8 cellular contexts compared by ENCODE assay signal in genomic region chr16:87765473-87765775, GRCh38. TPM values are rescaled to one million over a fixed set of nuclear protein-coding genes. Genes with fewer than 3 reads are reported as not detected.
A peak's percentile ranks its signal among the peaks of the same experiment; 100 is the strongest.
DNase-seq lines count a peak whose midpoint lies in the region; TF ChIP-seq lines count a peak whose summit lies in the region.

No MANE protein-coding gene starts in this region.

- no peaks in the 10 kb centered on the region for H3K27me3 ChIP-seq in GM06990 (replicated peaks; ENCODE audit: control insufficient read depth, insufficient read depth, low read length)
- no peaks in the 10 kb centered on the region for H3K27me3 ChIP-seq in iPS-18a (ENCODE audit: control insufficient read depth, insufficient read depth, low read length)

- BruUV-seq in OCI-LY7 (replicated peaks; lab: Mats Ljungman, UMichigan) = no TSS peak

- H3K79me2 ChIP-seq in OCI-LY7 (ENCODE audit: insufficient read depth, low read depth, low read length) = peaks cover 59% of the 10 kb centered on the region

- CTCF ChIA-PET in OCI-LY7 (lab: Charles Lee; ENCODE audit: unreplicated experiment) = no interaction called here

- H3K4me1 Mint-ChIP-seq in HFFc6 (ENCODE audit: low read depth) = peaks cover 34% of the 10 kb centered on the region
- peaks cover 41% of the 10 kb centered on the region for H3K4me1 Mint-ChIP-seq in activated naive CD8-positive, alpha-beta T cell treated with anti-CD3 and anti-CD28 coated beads for 36 hours

- H3K9me3 ChIP-seq in OCI-LY7 (ENCODE audit: low read length) = no peaks in the 10 kb centered on the region
- no peaks in the 10 kb centered on the region for H3K9me3 ChIP-seq in iPS-18a (ENCODE audit: control insufficient read depth, low read depth, low read length)

- POLR2A ChIA-PET in OCI-LY7 (lab: Charles Lee) = interaction anchor here (0.9 to 2.0 kb wide), 5 partner anchors 10 to 102 kb away, joined by 3 to 8 read pairs (median 6); no protein-coding TSS in a partner anchor

- no peaks in the 10 kb centered on the region for H3K9me3 Mint-ChIP-seq in HFFc6
- no peaks in the 10 kb centered on the region for H3K9me3 Mint-ChIP-seq in activated naive CD8-positive, alpha-beta T cell treated with anti-CD3 and anti-CD28 coated beads for 36 hours

- no peak for TF ChIP-seq CTCF in GM06990 (IDR thresholded peaks at IDR 0.05; ENCODE audit: insufficient read depth, low read length, poor library complexity, severe bottlenecking)
- TF ChIP-seq CTCF in HFFc6 (IDR thresholded peaks at IDR 0.05) = no peak
- TF ChIP-seq CTCF in OCI-LY7 (conservative IDR thresholded peaks at IDR 0.05; ENCODE audit: low read length) = no peak

- no peaks in the 10 kb centered on the region for H3K9me2 ChIP-seq in OCI-LY7 (ENCODE audit: insufficient read depth, low read length)

- intact Hi-C loops in OCI-LY7 (cut with micrococcal nuclease; ENCODE audit: unreplicated experiment) = loop anchor here (5.0 kb wide), 1 partner anchor 43 kb away; no protein-coding TSS in a partner anchor

- peak overlapping the region; percentile 97 for H3K4me3 ChIP-seq in GM06990 (replicated peaks; ENCODE audit: low read depth, low read length)
- peak overlapping the region; percentile 86 for H3K4me3 ChIP-seq in OCI-LY7 (ENCODE audit: low read depth, low read length, poor library complexity, severe bottlenecking)
- H3K4me3 ChIP-seq in iPS-18a (ENCODE audit: low read length) = peak overlapping the region; percentile 86

- H3K4me3 Mint-ChIP-seq in HFFc6 = peak overlapping the region; percentile 100
- H3K4me3 Mint-ChIP-seq in activated naive CD8-positive, alpha-beta T cell treated with anti-CD3 and anti-CD28 coated beads for 36 hours = peak overlapping the region; percentile 98

- H3K27ac Mint-ChIP-seq in HFFc6 = peak overlapping the region; percentile 57
- peak overlapping the region; percentile 96 for H3K27ac Mint-ChIP-seq in activated naive CD8-positive, alpha-beta T cell treated with anti-CD3 and anti-CD28 coated beads for 36 hours

- DNase-seq in GM06990 (ENCODE audit: extremely low read depth, insufficient read length) (no peak), HFFc6 (no peak), OCI-LY7 (ENCODE audit: low spot score) (peak; percentile 68), hippocampal formation (lab: John Stamatoyannopoulos, UW) (no peak), NCI-H526 (lab: John Stamatoyannopoulos, UW) (no peak)
- DNase-seq in activated naive CD8-positive, alpha-beta T cell treated with anti-CD3 and anti-CD28 coated beads for 36 hours = peak; percentile 43
- peak; percentile 8 to 18 (median 13) for DNase-seq in stimulated activated CD4-positive, alpha-beta T cell treated with anti-CD3 and anti-CD28 coated beads, TNF-alpha, amount 100 ng/mL, for 1 hour (ENCODE audit: low read depth in 3 of 3, low spot score in 1 of 3)

- H3K4me2 ChIP-seq in OCI-LY7 (ENCODE audit: low read length) = peak overlapping the region; percentile 100

- H3K36me3 ChIP-seq in GM06990 (ENCODE audit: control insufficient read depth, insufficient read depth, low read length) (peaks cover 15% of the 10 kb centered on the region), OCI-LY7 (ENCODE audit: insufficient read depth, low read length) (peaks cover 45% of the 10 kb centered on the region), iPS-18a (ENCODE audit: control insufficient read depth, low read depth, low read length) (peaks cover 24% of the 10 kb centered on the region)

- H3K9ac ChIP-seq in iPS-18a (ENCODE audit: low read length) = peak overlapping the region; percentile 84

- H2AFZ ChIP-seq in OCI-LY7 (ENCODE audit: low read length) = peak overlapping the region; percentile 68

- H3K36me3 Mint-ChIP-seq in HFFc6 (ENCODE audit: low read depth) = peaks cover 5% of the 10 kb centered on the region
- peaks cover 29% of the 10 kb centered on the region for H3K36me3 Mint-ChIP-seq in activated naive CD8-positive, alpha-beta T cell treated with anti-CD3 and anti-CD28 coated beads for 36 hours

- peaks cover 58% of the 10 kb centered on the region for H3K4me1 ChIP-seq in OCI-LY7 (ENCODE audit: insufficient read depth, low read length, poor library complexity, severe bottlenecking)
- H3K4me1 ChIP-seq in iPS-18a (ENCODE audit: control insufficient read depth, low read depth, low read length) = no peaks in the 10 kb centered on the region

- H3K27me3 Mint-ChIP-seq in HFFc6 (ENCODE audit: insufficient read depth) = peaks cover 3% of the 10 kb centered on the region; the same call in 1 of the 2 replicates
- H3K27me3 Mint-ChIP-seq in activated naive CD8-positive, alpha-beta T cell treated with anti-CD3 and anti-CD28 coated beads for 36 hours = no peaks in the 10 kb centered on the region

- H4K20me1 ChIP-seq in OCI-LY7 (ENCODE audit: insufficient read depth, low read length) = peaks cover 24% of the 10 kb centered on the region; the same call in 1 of the 2 replicates

- H3K27ac ChIP-seq in OCI-LY7 (ENCODE audit: low read depth, low read length, poor library complexity, severe bottlenecking) = peak overlapping the region; percentile 75
- no peak overlapping the region for H3K27ac ChIP-seq in iPS-18a (ENCODE audit: low read length)

RNA-seq across cellular contexts. Expression of gene KLHDC4, which starts 0.4 kb away (rescaled TPM):
- 10 to 100 TPM; 18.4 to 23.7 (median 21.7) TPM for total RNA-seq in HFFc6 (2021; fragmentation: NEBNext Ultra II Directional; extraction: Animal tissue kit (Norgen Biotek cat#: 25700))
- 146 and 147 TPM in 2 replicates for total RNA-seq in OCI-LY7 (2014; rRNA removed; shearing (Covaris generic))
- 213 and 233 TPM in 2 replicates for total RNA-seq in OCI-LY7 (2022)
- 10 to 100 TPM; 75.7 to 77.5 TPM for total RNA-seq in activated naive CD8-positive, alpha-beta T cell treated with anti-CD3 and anti-CD28 coated beads for 36 hours

Comparison
In these comparisons a context has a peak if more than half of its experiments do, and no peak if none do; other contexts are left out.
1. DNase-seq: peak in OCI-LY7 (single experiment), activated naive CD8-positive, alpha-beta T cell treated with anti-CD3 and anti-CD28 coated beads for 36 hours (single experiment) and stimulated activated CD4-positive, alpha-beta T cell treated with anti-CD3 and anti-CD28 coated beads, TNF-alpha, amount 100 ng/mL, for 1 hour (3 of 3); none in GM06990 (single experiment), HFFc6 (single experiment), hippocampal formation (0 of 2) and NCI-H526 (0 of 2).
2. Peak in every context shown above with its lines, with median percentiles within 50 percentile points of each other: H3K4me3 ChIP-seq.